ENCODE assay signal across 15 cellular contexts in the genomic region with DNA sequence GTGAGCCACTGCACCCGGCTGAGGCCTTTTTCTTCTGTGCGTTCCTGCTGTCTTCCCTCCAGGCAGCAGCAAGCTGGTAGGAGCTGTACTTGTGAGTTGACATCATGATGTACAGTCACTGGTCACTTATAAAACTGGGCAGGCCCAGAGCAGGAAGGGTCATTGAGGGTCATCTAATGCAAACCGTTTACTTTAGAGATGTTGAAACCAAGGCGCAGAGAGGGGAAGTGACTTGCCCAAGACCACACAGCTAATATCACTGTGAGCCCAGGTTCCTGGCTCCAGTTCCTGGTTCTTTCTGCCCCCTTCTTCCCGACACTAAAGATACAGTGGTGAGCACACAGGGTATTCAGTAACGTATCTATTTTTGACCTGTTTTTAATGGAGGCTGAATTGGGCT. TPM values are rescaled to one million over a fixed set of nuclear protein-coding genes. Genes with fewer than 3 reads are reported as not detected.
DNase-seq lines count a peak whose midpoint lies in the region; ATAC-seq and TF ChIP-seq lines count a peak whose summit lies in the region.
"Had no signal": no experiment of that assay in that cellular context is flagged by ENCODE, and none has a peak within 500 bp of the region (broad histone marks: within the 10 kb centered on the region; RNA-seq: fewer than 3 reads in every experiment).

No MANE protein-coding gene starts in this region.

- no peaks in the 10 kb centered on the region for H3K27me3 Mint-ChIP-seq in activated CD8-positive, alpha-beta T cell treated with anti-CD3 and anti-CD28 coated beads for 36 hours

- no peak overlapping the region for H3K4me3 Mint-ChIP-seq in activated CD8-positive, alpha-beta T cell treated with anti-CD3 and anti-CD28 coated beads for 36 hours

- peak overlapping the region in 1 of 2 donors; percentile 27 for H3K27ac ChIP-seq in right atrium auricular region
- peak overlapping the region in 1 of 2 donors; percentile 85 for H3K27ac ChIP-seq in left lung
- H3K27ac ChIP-seq: C4-2B, cardiac muscle cell, ovary had no signal

- no peak for TF ChIP-seq CTCF in right atrium auricular region (IDR thresholded peaks at IDR 0.05)
- TF ChIP-seq CTCF in activated CD8-positive, alpha-beta T cell treated with anti-CD3 and anti-CD28 coated beads for 36 hours (IDR thresholded peaks at IDR 0.05): no peak
- no peak for TF ChIP-seq CTCF in left lung (IDR thresholded peaks at IDR 0.05)
- no peak for TF ChIP-seq CTCF in GM13976 (IDR thresholded peaks at IDR 0.05; ENCODE audit: borderline replicate concordance, control extremely low read depth, extremely low read depth, insufficient read depth, missing control alignments)

- H3K36me3 Mint-ChIP-seq in activated CD8-positive, alpha-beta T cell treated with anti-CD3 and anti-CD28 coated beads for 36 hours (ENCODE audit: low read depth): peaks cover 6% of the 10 kb centered on the region

- intact Hi-C loops in Right ventricle myocardium superior (cut with DNase I): no loop called here
- intact Hi-C loops in activated CD8-positive, alpha-beta T cell treated with anti-CD3 and anti-CD28 coated beads for 36 hours (cut with micrococcal nuclease): loop anchor here (5.0 kb wide), 3 partner anchors 50 to 70 kb away; no protein-coding TSS in a partner anchor
- intact Hi-C loops in left lung (cut with DNase I): no loop called here

- CTCF ChIA-PET in activated CD8-positive, alpha-beta T cell treated with anti-CD3 and anti-CD28 coated beads for 36 hours (lab: Charles Lee): interaction anchor here (1.6 to 4.2 kb wide), 2 partner anchors 8 to 101 kb away, joined by 5 to 23 read pairs; no protein-coding TSS in a partner anchor

- no peaks in the 10 kb centered on the region for H3K9me3 ChIP-seq in right atrium auricular region
- no peaks in the 10 kb centered on the region for H3K9me3 ChIP-seq in left lung
- H3K9me3 ChIP-seq: ovary had no signal

- H3K4me1 ChIP-seq in right atrium auricular region (peaks cover 0 to 35% of the 10 kb centered on the region in 2 donors), left lung (peaks cover 8 to 100% of the 10 kb centered on the region in 2 donors)

- peak; percentile 31 for ATAC-seq in Right ventricle myocardium superior (ENCODE audit: poor library complexity)
- no peak for ATAC-seq in activated CD8-positive, alpha-beta T cell treated with anti-CD3 and anti-CD28 coated beads for 36 hours
- peak; percentile 68 for ATAC-seq in left lung

- POLR2A ChIA-PET in activated CD8-positive, alpha-beta T cell treated with anti-CD3 and anti-CD28 coated beads for 36 hours (lab: Charles Lee): interaction anchor here (0.6 to 5.4 kb wide), 7 partner anchors 10 to 429 kb away, joined by 3 to 44 read pairs (median 5); partner anchors contain the start of genes KBTBD4 and NDUFS3

- H3K27ac Mint-ChIP-seq in activated CD8-positive, alpha-beta T cell treated with anti-CD3 and anti-CD28 coated beads for 36 hours: peak overlapping the region; percentile 98

- H3K27me3 ChIP-seq in right atrium auricular region: no peaks in the 10 kb centered on the region
- H3K27me3 ChIP-seq in left lung: no peaks in the 10 kb centered on the region
- H3K27me3 ChIP-seq: cardiac muscle cell, ovary had no signal

- H3K9me3 Mint-ChIP-seq in activated CD8-positive, alpha-beta T cell treated with anti-CD3 and anti-CD28 coated beads for 36 hours: no peaks in the 10 kb centered on the region

- no peak for DNase-seq in Right ventricle myocardium superior
- DNase-seq in right atrium auricular region (ENCODE audit: low spot score): no peak
- DNase-seq in activated CD8-positive, alpha-beta T cell treated with anti-CD3 and anti-CD28 coated beads for 36 hours: no peak
- DNase-seq in left lung: peak in 1 of 2 donors; percentile 50
- no peak for DNase-seq in nucleus accumbens (lab: John Stamatoyannopoulos, UW)
- no peak for DNase-seq in GM13976 (ENCODE audit: low spot score)
- DNase-seq in ACHN: no peak
- DNase-seq in GF-D8 (lab: John Stamatoyannopoulos, UW): no peak
- DNase-seq: KG1; NCI-H510A; ovary; SHP77; stimulated activated CD4-positive, alpha-beta T cell treated with anti-CD3 and anti-CD28 coated beads, Interleukin-2, amount 100 ng/mL, for 48 hours had no signal

- in situ Hi-C loops in GM13976 (cut with MboI; ENCODE audit: low sequenced_read_pairs, unreplicated experiment) (no loop called here), ACHN (cut with HindIII; ENCODE audit: low pct_ligation_motif_present, low pct_unique_long_range_greater_than_20kb, low sequenced_read_pairs) (no loop called here)

- H3K4me3 ChIP-seq in right atrium auricular region (no peak overlapping the region), left lung (peak overlapping the region in 1 of 2 donors; percentile 0)
- H3K4me3 ChIP-seq: cardiac muscle cell, ovary had no signal

- peaks cover 78% of the 10 kb centered on the region for H3K4me1 Mint-ChIP-seq in activated CD8-positive, alpha-beta T cell treated with anti-CD3 and anti-CD28 coated beads for 36 hours (ENCODE audit: low read depth)

- no peaks in the 10 kb centered on the region for H3K36me3 ChIP-seq in right atrium auricular region
- H3K36me3 ChIP-seq in left lung: no peaks in the 10 kb centered on the region
- H3K36me3 ChIP-seq: cardiac muscle cell, ovary had no signal

RNA-seq across cellular contexts. Expression of gene PTPRJ, which starts 27.3 kb away (rescaled TPM):
- 6.7 TPM for total RNA-seq in Right ventricle myocardium superior
- total RNA-seq in right atrium auricular region: 1 to 10 TPM; 3.4 to 8.0 TPM
- 10 to 100 TPM; 21.5 to 23.4 TPM for total RNA-seq in activated CD8-positive, alpha-beta T cell treated with anti-CD3 and anti-CD28 coated beads for 36 hours
- 10 to 100 TPM; 42.2 to 63.5 TPM for total RNA-seq in left lung
